In the genomic region with DNA sequence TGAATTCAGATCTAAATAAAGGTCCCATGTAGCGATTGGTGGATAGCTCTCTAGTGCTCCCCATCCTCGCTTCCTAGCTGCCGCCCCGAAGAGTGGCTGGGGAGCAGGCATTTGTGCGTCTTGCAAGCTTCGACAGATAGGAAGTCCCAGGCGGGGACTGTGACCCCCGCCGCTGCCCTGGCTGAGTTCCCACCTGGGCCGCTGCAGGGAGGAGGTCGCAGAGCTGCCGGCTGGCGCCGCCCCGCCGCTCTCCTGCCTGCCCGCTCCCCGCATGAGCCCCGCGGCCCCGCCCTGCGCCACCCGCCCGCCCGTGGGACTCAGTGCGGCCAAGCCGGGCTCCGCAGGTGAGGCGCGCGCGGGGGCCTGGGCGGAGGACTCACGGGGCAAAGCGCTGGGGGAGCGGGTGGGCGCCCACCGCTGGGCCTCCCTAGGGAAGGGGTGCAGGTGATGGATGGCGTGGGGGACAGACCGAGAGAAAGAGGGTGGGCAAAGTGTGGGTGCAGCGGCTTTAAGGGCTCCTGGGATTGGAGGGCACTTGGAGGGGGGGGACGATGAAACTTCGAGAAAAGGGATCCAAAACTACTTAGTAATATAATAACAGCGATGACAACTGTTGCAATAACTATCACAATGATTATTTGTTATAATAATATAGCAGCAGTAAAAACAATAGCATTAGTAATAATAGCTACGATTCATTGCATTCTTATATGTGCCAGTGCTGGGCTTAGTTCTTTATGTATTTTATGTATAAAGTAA, we compare ENCODE assay signal across 9 cellular contexts. TPM values are rescaled to one million over a fixed set of nuclear protein-coding genes. Genes with fewer than 3 reads are reported as not detected.
DNase-seq lines count a peak whose midpoint lies in the region; ATAC-seq, FAIRE-seq and TF ChIP-seq lines count a peak whose summit lies in the region.
"Had no signal": no experiment of that assay in that cellular context is flagged by ENCODE, and none has a peak within 500 bp of the region (broad histone marks: within the 10 kb centered on the region; RNA-seq: fewer than 3 reads in every experiment).

A gene (plus strand): TSS at position 80 of the 759 bp plus-strand sequence. CDS start 14,547 bp downstream, outside the sequence.

- ATAC-seq in GM12878 (peak; percentile 73), GM21737 (IDR thresholded peaks at IDR 0.05; ENCODE audit: unreplicated experiment) (no peak), GM21526 (IDR thresholded peaks at IDR 0.05; ENCODE audit: low FRiP score, unreplicated experiment) (no peak)

- peak within 1 kb of the TSS; percentile 76 for H3K4me2 ChIP-seq in OCI-LY1 (ENCODE audit: low read length)
- peak within 1 kb of the TSS; percentile 22; the same call in 1 of the 2 replicates for H3K4me2 ChIP-seq in GM12878 (ENCODE audit: control insufficient read depth, insufficient read depth)

- TF ChIP-seq CTCF in BE2C (IDR thresholded peaks at IDR 0.05; ENCODE audit: low read depth, low read length): no peak
- no peak for TF ChIP-seq CTCF in OCI-LY1 (IDR thresholded peaks at IDR 0.05; ENCODE audit: low read length)
- no peak for TF ChIP-seq CTCF in GM12878 (IDR thresholded peaks at IDR 0.05 in 2 of 3, conservative IDR thresholded peaks at IDR 0.05 in 1 of 3; ENCODE audit: control insufficient read depth in 2 of 3, extremely low read depth in 1 of 3, insufficient read depth in 1 of 3, low read depth in 3 of 3, low read length in 3 of 3)
- TF ChIP-seq CTCF in RWPE1 (conservative IDR thresholded peaks at IDR 0.05; ENCODE audit: low read depth): no peak

- in situ Hi-C loops in GM12878 (cut with MboI): no loop called here

- no peak within 1 kb of the TSS for H3K27ac ChIP-seq in OCI-LY1 (ENCODE audit: low read depth, low read length, poor library complexity, severe bottlenecking)
- no peak within 1 kb of the TSS for H3K27ac ChIP-seq in GM12878 (ENCODE audit: control insufficient read depth, insufficient read depth)
- H3K27ac ChIP-seq in mucosa of rectum (ENCODE audit: low read depth in 2 of 2, low read length in 2 of 2): no peak within 1 kb of the TSS
- no peak within 1 kb of the TSS for H3K27ac ChIP-seq in RWPE1

- SMC1A ChIA-PET in GM12878 (lab: Charles Lee; ENCODE audit: uncharacterized antibody, unreplicated experiment): interaction anchor here (1.0 to 1.8 kb wide), 2 partner anchors 34 to 41 kb away, joined by 3 to 5 read pairs; no protein-coding TSS in a partner anchor

- no peaks in the 10 kb centered on the region for H3F3A ChIP-seq in OCI-LY1 (ENCODE audit: insufficient read depth, low read length)

- POLR2A ChIA-PET in GM12878 (lab: Charles Lee) (no interaction called here), RWPE1 (lab: Yijun Ruan, JAX; ENCODE audit: low non-redundant PET) (no interaction called here)

- H2AFZ ChIP-seq in OCI-LY1 (ENCODE audit: low read length) (no peak within 1 kb of the TSS), GM12878 (ENCODE audit: control insufficient read depth, low read depth, low read length) (no peak within 1 kb of the TSS)

- H3K9ac ChIP-seq in OCI-LY1 (ENCODE audit: low read length) (no peak within 1 kb of the TSS; the same call in 1 of the 2 replicates), GM12878 (ENCODE audit: control insufficient read depth, insufficient read depth, low read length) (no peak within 1 kb of the TSS), mucosa of rectum (ENCODE audit: low read depth in 1 of 2, low read length in 2 of 2) (no peak within 1 kb of the TSS)

- no peaks in the 10 kb centered on the region for H3K79me2 ChIP-seq in OCI-LY1 (ENCODE audit: insufficient read depth, low read length)
- no peaks in the 10 kb centered on the region for H3K79me2 ChIP-seq in GM12878 (ENCODE audit: control insufficient read depth, insufficient read depth, low read length)

- FAIRE-seq in GM12878 (lab: Jason Lieb, UNC): no peak

- RAD21 ChIA-PET in GM12878 (lab: Charles Lee; ENCODE audit: unreplicated experiment): no interaction called here

- H3K27me3 ChIP-seq in BE2C (peaks cover 7% of the 10 kb centered on the region; the same call in 1 of the 2 replicates), OCI-LY1 (ENCODE audit: insufficient read depth, low read length) (no peaks in the 10 kb centered on the region), GM12878 (replicated peaks in 1 of 2; ENCODE audit: control insufficient read depth in 2 of 2, insufficient read depth in 2 of 2, low read length in 1 of 2) (peaks cover 0 to 3% of the 10 kb centered on the region in 2 experiments; a peak in 2 of 4 replicates), mucosa of rectum (ENCODE audit: control insufficient read depth in 2 of 2, insufficient read depth in 2 of 2, low read length in 2 of 2) (peaks cover 3 to 6% of the 10 kb centered on the region in 2 donors)

- no peak for TF ChIP-seq RAD21 in GM12878 (IDR thresholded peaks at IDR 0.05; ENCODE audit: insufficient read depth, low read depth, low read length)

- H3K4me3 ChIP-seq in BE2C (ENCODE audit: low read depth, low read length): no peak within 1 kb of the TSS
- peak within 1 kb of the TSS; percentile 50 for H3K4me3 ChIP-seq in OCI-LY1 (ENCODE audit: low read depth, low read length, poor library complexity, severe bottlenecking)
- H3K4me3 ChIP-seq in GM12878: no peak within 1 kb of the TSS
- H3K4me3 ChIP-seq in mucosa of rectum (ENCODE audit: low read length in 2 of 2): peak within 1 kb of the TSS; percentile 3 to 39

- DNase-seq in BE2C (peak; percentile 33), GM12878 (ENCODE audit: low read depth, low spot score) (no peak), RWPE1 (ENCODE audit: low spot score) (no peak), COLO829 (ENCODE audit: low spot score) (no peak)

- H3K4me1 ChIP-seq in BE2C: no peaks in the 10 kb centered on the region
- peaks cover 13% of the 10 kb centered on the region for H3K4me1 ChIP-seq in OCI-LY1 (ENCODE audit: insufficient read depth, low read length, severe bottlenecking)
- H3K4me1 ChIP-seq in GM12878 (ENCODE audit: control insufficient read depth, insufficient read depth, low read length): no peaks in the 10 kb centered on the region; the same call in 1 of the 2 replicates
- H3K4me1 ChIP-seq in mucosa of rectum (ENCODE audit: control insufficient read depth in 2 of 2, insufficient read depth in 2 of 2, low read length in 2 of 2): no peaks in the 10 kb centered on the region

- intact Hi-C loops in GM12878 (cut with micrococcal nuclease; ENCODE audit: unreplicated experiment): no loop called here

- H3K9me3 ChIP-seq in BE2C (no peaks in the 10 kb centered on the region), OCI-LY1 (ENCODE audit: low read length) (no peaks in the 10 kb centered on the region), GM12878 (replicated peaks; ENCODE audit: control insufficient read depth, insufficient read depth, low read length) (no peaks in the 10 kb centered on the region), mucosa of rectum (ENCODE audit: control insufficient read depth in 2 of 2, low read length in 2 of 2) (no peaks in the 10 kb centered on the region)

- no TSS peak for BruUV-seq in GM12878 (replicated peaks; lab: Mats Ljungman, UMichigan)

- CTCF ChIA-PET in GM12878 (lab: Yijun Ruan, JAX): interaction anchor here (1.9 to 2.6 kb wide), 2 partner anchors 13 to 44 kb away, joined by 6 to 8 read pairs; no protein-coding TSS in a partner anchor
- CTCF ChIA-PET in RWPE1 (lab: Yijun Ruan, JAX): no interaction called here

- WGBS in GM12878 (ENCODE audit: insufficient coverage, insufficient replicate concordance, low lambda C conversion rate, missing lambda C conversion rate): 3% methylated on average over 28 of the region's 45 CpGs

- no peak for TF ChIP-seq EP300 in GM12878 (IDR thresholded peaks at IDR 0.05; ENCODE audit: borderline replicate concordance in 1 of 2, control insufficient read depth in 1 of 2, low read depth in 2 of 2, low read length in 2 of 2)

- no peaks in the 10 kb centered on the region for H3K9me2 ChIP-seq in OCI-LY1 (ENCODE audit: low read depth, low read length)

- H4K20me1 ChIP-seq in OCI-LY1 (ENCODE audit: insufficient read depth, low read length): no peaks in the 10 kb centered on the region
- H4K20me1 ChIP-seq in GM12878 (ENCODE audit: control insufficient read depth, insufficient read depth): no peaks in the 10 kb centered on the region

- H3K36me3 ChIP-seq in BE2C (no peaks in the 10 kb centered on the region; the same call in 1 of the 2 replicates), OCI-LY1 (ENCODE audit: insufficient read depth, low read length) (no peaks in the 10 kb centered on the region), GM12878 (ENCODE audit: control insufficient read depth in 2 of 2, insufficient read depth in 2 of 2, low read length in 1 of 2) (no peaks in the 10 kb centered on the region; a peak in 1 of 4 replicates), mucosa of rectum (ENCODE audit: control insufficient read depth in 2 of 2, insufficient read depth in 2 of 2, low read length in 2 of 2) (no peaks in the 10 kb centered on the region)

- no peak for TF ChIP-seq POLR2A in GM12878 (IDR thresholded peaks at IDR 0.05; ENCODE audit: low read depth, low read length)

TF ChIP-seq in GM12878, 131 proteins besides CTCF, POLR2A, EP300 and RAD21 (continues in another document):
- TF ChIP-seq SUZ12 (IDR thresholded peaks at IDR 0.05; ENCODE audit: unreplicated experiment) (peak; percentile 86), RELA (IDR thresholded peaks at IDR 0.05; ENCODE audit: borderline replicate concordance, partially characterized antibody) (no peak), CHD2 (IDR thresholded peaks at IDR 0.05; ENCODE audit: borderline replicate concordance, low read depth, low read length) (no peak), CBFB (IDR thresholded peaks at IDR 0.05; ENCODE audit: low read depth) (no peak)

RNA-seq across cellular contexts. Expression of the gene that starts here (rescaled TPM):
- polyA plus RNA-seq in BE2C (2012; ENCODE audit: insufficient read depth, insufficient read length, low read depth): not detected
- total RNA-seq in GM12878 (2013; cell fraction: nucleolus; rRNA removed): 3.9 and 4.4 TPM in 2 replicates
- total RNA-seq in GM12878 (2014; rRNA removed) (0.73 and 1.3 TPM in 2 replicates), GM12878 (2014; rRNA removed; fragmentation: Illumina TruSeq; extraction: Trizol) (0.72 and 0.78 TPM in 2 replicates), GM12878 (2021) (0.51 and 0.82 TPM in 2 replicates)
- polyA plus RNA-seq in GM12878 (2011; ENCODE audit: low read depth): not detected
- polyA plus RNA-seq in GM12878 (2011; rRNA removed) (0.76 and 1.5 TPM in 2 replicates), GM12878 (2014; fragmentation: Illumina TruSeq; extraction: Trizol) (0.63 and 0.71 TPM in 2 replicates), GM12878 (2014; fragmentation: Nextera tagmentation; extraction: Ambion mirVana) (under 1 TPM; 0.42 to 0.60 TPM), GM12878 (2014; rRNA removed) (0.58 and 0.73 TPM in 2 replicates), GM12878 (2016; fragmentation: Nextera tagmentation; extraction: Ambion mirVana) (under 1 TPM; 0.33 to 0.34 TPM)
- polyA plus RNA-seq in GM12878 (2011; cell fraction: cytosol; rRNA removed): 1.3 TPM in 2 replicates
- 1.6 and 1.8 TPM in 2 replicates for polyA plus RNA-seq in GM12878 (2011; cell fraction: nucleus; rRNA removed)
- polyA plus RNA-seq in GM12878 (2012): 0.09 and 0.13 TPM in 2 replicates
- 0.95 and 1.0 TPM in 2 replicates for polyA minus RNA-seq in GM12878 (2011; rRNA and poly(A)+ RNA removed)
- polyA minus RNA-seq in GM12878 (2011; cell fraction: cytosol; rRNA and poly(A)+ RNA removed): 0.40 TPM in 1 of 2 replicates, not detected in the other
- 0.67 and 0.73 TPM in 2 replicates for polyA minus RNA-seq in GM12878 (2011; cell fraction: nucleus; rRNA and poly(A)+ RNA removed)
- total RNA-seq: epithelial cell of proximal tubule had no signal

Comparison
In these comparisons a context has a peak if more than half of its experiments do, and no peak if none do; other contexts are left out.
1. H3K4me3 ChIP-seq: peak in OCI-LY1 (single experiment) and mucosa of rectum (2 of 2); none in BE2C (single experiment) and GM12878 (single experiment).